In genomic region chr9:137975936-137976565, GRCh38 we compare ENCODE assay signal across 22 cellular contexts.
"Had no signal": no experiment of that assay in that cellular context is flagged by ENCODE, and none has a peak within 500 bp of the region (broad histone marks: within the 10 kb centered on the region; RNA-seq: fewer than 3 reads in every experiment).

No MANE protein-coding gene starts in this region.

- H3K4me1 Mint-ChIP-seq: activated naive CD8-positive, alpha-beta T cell treated with anti-CD3 and anti-CD28 coated beads, Interleukin-2, amount 10 ng/mL, durations not matched to agents 7 days and 5 days; mesothelial cell of epicardium; stimulated activated effector memory CD8-positive, alpha-beta T cell treated with anti-CD3 and anti-CD28 coated beads, Interleukin-12 subunit alpha, Interleukin-12 subunit beta, amount 100 ng/mL, for 72 hours; stimulated activated naive CD8-positive, alpha-beta T cell treated with anti-CD3 and anti-CD28 coated beads, Interleukin-15, amount 100 ng/mL, for 72 hours had no signal

- DNase-seq: activated CD4-positive, alpha-beta memory T cell treated with anti-CD3 and anti-CD28 coated beads for 36 hours; activated CD4-positive, alpha-beta T cell treated with anti-CD3 and anti-CD28 coated beads for 48 hours; activated naive CD4-positive, alpha-beta T cell treated with anti-CD3 and anti-CD28 coated beads for 36 hours; activated naive CD8-positive, alpha-beta T cell treated with anti-CD3 and anti-CD28 coated beads, Interleukin-2, amount 10 ng/mL, durations not matched to agents 7 days and 5 days; activated T-cell treated with anti-CD3 and anti-CD28 coated beads, Interleukin-2, amount 50 U/mL, for 4 hours; amygdala; cortex of kidney; mammary epithelial cell; natural killer cell; stimulated activated naive CD8-positive, alpha-beta T cell treated with anti-CD3 and anti-CD28 coated beads, Interleukin-15, amount 100 ng/mL, for 72 hours; T1000; trophoblast cell had no signal

- H3K36me3 Mint-ChIP-seq: activated CD4-positive, alpha-beta memory T cell treated with anti-CD3 and anti-CD28 coated beads for 36 hours; activated naive CD8-positive, alpha-beta T cell treated with anti-CD3 and anti-CD28 coated beads, Interleukin-2, amount 10 ng/mL, durations not matched to agents 7 days and 5 days; mesothelial cell of epicardium; natural killer cell; stimulated activated effector memory CD8-positive, alpha-beta T cell treated with anti-CD3 and anti-CD28 coated beads, Interleukin-12 subunit alpha, Interleukin-12 subunit beta, amount 100 ng/mL, for 72 hours had no signal

- H3K9me3 ChIP-seq: heart left ventricle, neutrophil, pancreas, vagina had no signal

- H3K27me3 Mint-ChIP-seq: activated CD4-positive, alpha-beta memory T cell treated with anti-CD3 and anti-CD28 coated beads for 36 hours; stimulated activated naive CD8-positive, alpha-beta T cell treated with anti-CD3 and anti-CD28 coated beads, Interleukin-15, amount 100 ng/mL, for 72 hours had no signal

- H3K9me3 Mint-ChIP-seq: activated CD4-positive, alpha-beta memory T cell treated with anti-CD3 and anti-CD28 coated beads for 36 hours; activated naive CD4-positive, alpha-beta T cell treated with anti-CD3 and anti-CD28 coated beads for 36 hours; activated naive CD8-positive, alpha-beta T cell treated with anti-CD3 and anti-CD28 coated beads, Interleukin-2, amount 10 ng/mL, durations not matched to agents 7 days and 5 days; activated T-cell treated with anti-CD3 and anti-CD28 coated beads, Interleukin-2, amount 50 U/mL, for 4 hours; activated T-helper 2 cell treated with anti-CD3 and anti-CD28 coated beads, Interferon-gamma antibody, Interleukin-2, Interleukin-4, amounts not matched to agents 10 μg/mL and 5 μg/mL and 100 μg/mL, durations not matched to agents 14 hours and 24 hours and 36 hours; mesothelial cell of epicardium; natural killer cell; stimulated activated effector memory CD8-positive, alpha-beta T cell treated with anti-CD3 and anti-CD28 coated beads, Interleukin-12 subunit alpha, Interleukin-12 subunit beta, amount 100 ng/mL, for 72 hours; stimulated activated naive CD8-positive, alpha-beta T cell treated with anti-CD3 and anti-CD28 coated beads, Interleukin-15, amount 100 ng/mL, for 72 hours; T-helper 1 cell treated with Interleukin-12 subunit alpha and Interleukin-12 subunit beta and Interleukin-4 antibody, amounts not matched to agents 30 μg/mL and 1 μg/mL, for 36 hours had no signal

- H3K4me1 ChIP-seq: heart left ventricle, pancreas, vagina had no signal

- H3K27ac ChIP-seq: heart left ventricle, neutrophil, pancreas, skin epidermis, vagina had no signal

- H3K27me3 ChIP-seq: neutrophil, pancreas, vagina had no signal

- ATAC-seq: activated T-cell treated with anti-CD3 and anti-CD28 coated beads, Interleukin-2, amount 50 U/mL, for 4 hours; heart left ventricle; natural killer cell; pancreas; right cardiac atrium; stimulated activated effector memory CD8-positive, alpha-beta T cell treated with anti-CD3 and anti-CD28 coated beads, Interleukin-12 subunit alpha, Interleukin-12 subunit beta, amount 100 ng/mL, for 72 hours; stimulated activated naive CD8-positive, alpha-beta T cell treated with anti-CD3 and anti-CD28 coated beads, Interleukin-15, amount 100 ng/mL, for 72 hours had no signal

- H3K4me3 Mint-ChIP-seq: activated CD4-positive, alpha-beta memory T cell treated with anti-CD3 and anti-CD28 coated beads for 36 hours; activated naive CD4-positive, alpha-beta T cell treated with anti-CD3 and anti-CD28 coated beads for 36 hours; activated naive CD8-positive, alpha-beta T cell treated with anti-CD3 and anti-CD28 coated beads, Interleukin-2, amount 10 ng/mL, durations not matched to agents 7 days and 5 days; activated T-cell treated with anti-CD3 and anti-CD28 coated beads, Interleukin-2, amount 50 U/mL, for 4 hours; mesothelial cell of epicardium; natural killer cell; stimulated activated effector memory CD8-positive, alpha-beta T cell treated with anti-CD3 and anti-CD28 coated beads, Interleukin-12 subunit alpha, Interleukin-12 subunit beta, amount 100 ng/mL, for 72 hours; stimulated activated naive CD8-positive, alpha-beta T cell treated with anti-CD3 and anti-CD28 coated beads, Interleukin-15, amount 100 ng/mL, for 72 hours; T-helper 1 cell treated with Interleukin-12 subunit alpha and Interleukin-12 subunit beta and Interleukin-4 antibody, amounts not matched to agents 30 μg/mL and 1 μg/mL, for 36 hours had no signal

- H3K36me3 ChIP-seq: heart left ventricle, neutrophil, pancreas, vagina had no signal

- H3K27ac Mint-ChIP-seq: activated CD4-positive, alpha-beta memory T cell treated with anti-CD3 and anti-CD28 coated beads for 36 hours; activated naive CD4-positive, alpha-beta T cell treated with anti-CD3 and anti-CD28 coated beads for 36 hours; activated naive CD8-positive, alpha-beta T cell treated with anti-CD3 and anti-CD28 coated beads, Interleukin-2, amount 10 ng/mL, durations not matched to agents 7 days and 5 days; activated T-helper 2 cell treated with anti-CD3 and anti-CD28 coated beads, Interferon-gamma antibody, Interleukin-2, Interleukin-4, amounts not matched to agents 10 μg/mL and 5 μg/mL and 100 μg/mL, durations not matched to agents 14 hours and 24 hours and 36 hours; mesothelial cell of epicardium; natural killer cell; stimulated activated effector memory CD8-positive, alpha-beta T cell treated with anti-CD3 and anti-CD28 coated beads, Interleukin-12 subunit alpha, Interleukin-12 subunit beta, amount 100 ng/mL, for 72 hours; T-helper 1 cell treated with Interleukin-12 subunit alpha and Interleukin-12 subunit beta and Interleukin-4 antibody, amounts not matched to agents 30 μg/mL and 1 μg/mL, for 36 hours had no signal

- H3K4me3 ChIP-seq: heart left ventricle, pancreas, skin epidermis, vagina had no signal
